Comparison of ENCODE assay signal across 8 cellular contexts in the genomic region with DNA sequence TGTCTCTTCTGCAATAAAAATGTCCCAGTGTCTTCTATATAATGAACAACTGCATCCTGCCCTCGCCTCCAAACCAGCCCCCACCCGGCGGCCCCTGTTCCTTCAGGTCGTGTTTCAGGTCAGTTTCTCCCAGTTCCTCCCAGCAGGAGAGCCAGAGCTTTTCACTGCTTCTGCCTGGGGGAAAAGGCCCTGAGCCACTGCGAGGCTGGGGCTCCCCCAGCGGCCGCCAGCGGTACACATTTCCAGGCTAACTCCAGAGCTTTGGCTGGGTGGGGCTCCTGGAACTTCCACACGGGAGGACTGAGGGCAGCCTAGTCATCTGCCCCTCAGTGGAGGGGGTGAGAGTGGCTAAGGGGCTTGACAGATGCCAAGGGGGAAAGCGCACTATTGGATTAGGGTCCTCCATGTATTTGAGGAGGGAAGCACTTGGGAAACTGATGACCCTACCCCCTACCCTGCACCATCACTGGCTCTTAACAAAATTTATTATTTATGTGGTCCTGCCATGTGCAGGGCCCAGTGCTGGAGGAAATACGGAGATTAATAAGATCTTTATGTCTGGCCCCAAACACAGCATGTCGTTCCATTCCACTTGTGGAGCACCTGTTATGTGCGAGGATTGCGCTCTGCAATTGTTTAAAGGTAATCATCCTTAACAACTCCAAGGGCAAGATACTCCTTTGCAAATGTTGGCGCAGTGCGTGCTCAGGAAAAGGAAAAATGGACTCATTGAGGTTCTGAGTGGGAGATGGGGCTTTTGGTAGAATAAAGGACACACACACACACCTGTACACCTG. TPM values are rescaled to one million over a fixed set of nuclear protein-coding genes. Genes with fewer than 3 reads are reported as not detected.
DNase-seq lines count a peak whose midpoint lies in the region; ATAC-seq and TF ChIP-seq lines count a peak whose summit lies in the region.

No MANE protein-coding gene starts in this region.

- H3K79me1 ChIP-seq in neuronal stem cell (ENCODE audit: low read depth, low read length), result no peaks in the 10 kb centered on the region

- no peak overlapping the region for H3K27ac ChIP-seq in neuronal stem cell (replicated peaks; ENCODE audit: low read length)

- H3K9me3 ChIP-seq in neuronal stem cell (replicated peaks in 1 of 2; ENCODE audit: control insufficient read depth in 2 of 2, insufficient read depth in 1 of 2, low read depth in 1 of 2, low read length in 2 of 2), result no peaks in the 10 kb centered on the region

- no peak overlapping the region for H2BK120ac ChIP-seq in neuronal stem cell (ENCODE audit: low read depth, low read length)

- H3K23ac ChIP-seq in neuronal stem cell (ENCODE audit: low read depth, low read length, poor library complexity), result peak overlapping the region; percentile 39

- no peak overlapping the region for H3K4me2 ChIP-seq in neuronal stem cell (ENCODE audit: insufficient read depth, low read length, poor library complexity, severe bottlenecking)

- no peak overlapping the region for H2BK5ac ChIP-seq in neuronal stem cell (ENCODE audit: low read length)

- no CpG with 5 or more reads among the region's 16 CpGs for WGBS in neuronal stem cell (ENCODE audit: extremely low coverage in 2 of 2, insufficient read length in 2 of 2, insufficient replicate concordance in 1 of 2), 2 donors

- ATAC-seq in HG03159 (IDR thresholded peaks at IDR 0.05; ENCODE audit: unreplicated experiment), result peak; percentile 67

- H3K14ac ChIP-seq in neuronal stem cell (ENCODE audit: low read length), result no peak overlapping the region

- no peak overlapping the region for H2BK15ac ChIP-seq in neuronal stem cell (ENCODE audit: low read length)

- H3K4me1 ChIP-seq in neuronal stem cell (ENCODE audit: control insufficient read depth in 2 of 2, insufficient read depth in 1 of 2, low read depth in 1 of 2, low read length in 2 of 2), result peaks cover 18 to 27% of the 10 kb centered on the region in 2 donors

- H4K8ac ChIP-seq in neuronal stem cell (ENCODE audit: low read depth, low read length), result no peak overlapping the region

- H2BK12ac ChIP-seq in neuronal stem cell (ENCODE audit: low read length), result no peak overlapping the region

- no peaks in the 10 kb centered on the region for H3K27me3 ChIP-seq in neuronal stem cell (ENCODE audit: control insufficient read depth in 3 of 3, insufficient read depth in 3 of 3, low read depth in 1 of 3, low read length in 3 of 3)

- in situ Hi-C loops in GM13977 (cut with MboI; ENCODE audit: low pct_unique_long_range_greater_than_20kb, low sequenced_read_pairs, unreplicated experiment), result no loop called here

- DNase-seq in AG09319 (ENCODE audit: extremely low read depth, low read depth), result no peak
- peak; percentile 70 for DNase-seq in GM13977 (ENCODE audit: low spot score)
- peak; percentile 73 for DNase-seq in NCI-H510A treated with DMSO at 0.1 percent for 48 hours (lab: John Stamatoyannopoulos, UW)
- peak; percentile 36 for DNase-seq in activated CD8-positive, alpha-beta memory T cell treated with anti-CD3 and anti-CD28 coated beads, Interleukin-2, amount 50 U/mL, for 4 hours
- DNase-seq in fibroblast of the conjunctiva (ENCODE audit: low read depth), result peak; percentile 27
- no peak for DNase-seq in neuronal stem cell (ENCODE audit: low spot score)
- DNase-seq in T1000 (lab: John Stamatoyannopoulos, UW), result no peak

- no peaks in the 10 kb centered on the region for H3K36me3 ChIP-seq in neuronal stem cell (replicated peaks in 1 of 2; ENCODE audit: control insufficient read depth in 2 of 2, insufficient read depth in 2 of 2, low read length in 2 of 2)

- no peak overlapping the region for H2AFZ ChIP-seq in neuronal stem cell (ENCODE audit: low read length)

- H3K4me3 ChIP-seq in neuronal stem cell (ENCODE audit: low read length in 2 of 2), result no peak overlapping the region

- H3K4ac ChIP-seq in neuronal stem cell (ENCODE audit: low read length), result no peak overlapping the region

- no peak overlapping the region for H2AK5ac ChIP-seq in neuronal stem cell (ENCODE audit: low read depth, low read length)

- no peak overlapping the region for H3K9ac ChIP-seq in neuronal stem cell (ENCODE audit: low read depth, low read length, poor library complexity)

- TF ChIP-seq CTCF in AG09319 (IDR thresholded peaks at IDR 0.05; ENCODE audit: low read depth, low read length) (peak; percentile 96), GM13977 (IDR thresholded peaks at IDR 0.05; ENCODE audit: extremely low read depth, insufficient read depth, missing control alignments) (peak; percentile 88)

- H4K91ac ChIP-seq in neuronal stem cell (ENCODE audit: low read depth, low read length, poor library complexity), result no peak overlapping the region

- no peak overlapping the region for H3K18ac ChIP-seq in neuronal stem cell (ENCODE audit: low read length)

RNA-seq across cellular contexts. Expression of a gene that starts 17.3 kb away (rescaled TPM):
- polyA plus RNA-seq in neuronal stem cell (2013, experiment 1 of 2), result 0.26 TPM
- polyA plus RNA-seq in neuronal stem cell (2013, experiment 2 of 2), result 0.24 TPM

RNA-seq across cellular contexts. Expression of a gene that starts 25.0 kb away (rescaled TPM):
- 66.4 TPM for polyA plus RNA-seq in neuronal stem cell (2013, experiment 1 of 2)
- 69.3 TPM for polyA plus RNA-seq in neuronal stem cell (2013, experiment 2 of 2)

RNA-seq across cellular contexts. Expression of a gene that starts 54.2 kb away (rescaled TPM):
- 3.0 TPM for polyA plus RNA-seq in neuronal stem cell (2013, experiment 1 of 2)
- 2.9 TPM for polyA plus RNA-seq in neuronal stem cell (2013, experiment 2 of 2)

Comparison
In these comparisons a context has a peak if more than half of its experiments do, and no peak if none do; other contexts are left out.
1. DNase-seq: peak in GM13977 (single experiment), NCI-H510A treated with DMSO at 0.1 percent for 48 hours (single experiment), activated CD8-positive, alpha-beta memory T cell treated with anti-CD3 and anti-CD28 coated beads, Interleukin-2, amount 50 U/mL, for 4 hours (single experiment) and fibroblast of the conjunctiva (single experiment); none in AG09319 (single experiment), neuronal stem cell (single experiment) and T1000 (single experiment).